8 cellular contexts compared by ENCODE assay signal in the genomic region with DNA sequence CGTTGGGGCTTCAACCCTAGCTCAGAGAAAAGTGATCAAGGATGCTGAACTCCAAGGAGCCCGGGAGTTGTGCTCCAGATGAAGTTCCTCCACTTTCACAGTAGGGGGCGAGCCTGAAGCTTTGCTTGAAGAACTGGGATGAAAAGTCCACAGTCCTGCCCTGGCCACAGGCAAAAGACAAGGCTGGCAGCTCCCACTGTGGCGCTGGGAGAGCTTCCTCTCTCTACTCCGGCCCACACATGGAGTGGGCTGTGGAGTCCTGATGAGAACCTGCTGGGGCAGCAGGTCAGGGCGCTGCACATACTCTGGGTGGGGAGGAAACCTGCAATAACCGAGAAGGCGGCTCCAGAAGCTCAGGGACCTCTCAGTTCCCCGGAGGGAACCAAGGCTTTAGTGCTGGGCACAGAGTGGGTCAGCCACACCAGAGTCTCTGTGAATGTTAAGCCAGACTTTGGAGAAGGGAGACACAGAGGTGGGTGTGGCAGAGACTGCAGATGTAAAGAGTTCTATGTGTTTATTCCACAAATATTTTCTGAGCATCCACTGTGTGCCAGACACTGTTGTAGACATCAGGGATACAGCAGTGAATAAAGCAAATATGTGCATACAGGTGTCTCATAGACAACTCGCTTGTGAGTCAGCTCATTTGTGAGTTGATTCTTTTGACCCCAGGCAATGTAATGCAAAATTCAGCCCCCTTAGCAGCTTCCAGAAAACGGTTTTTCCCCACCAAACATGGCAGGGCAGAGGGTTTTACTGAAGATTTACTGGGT. TPM values are rescaled to one million over a fixed set of nuclear protein-coding genes. Genes with fewer than 3 reads are reported as not detected.
DNase-seq lines count a peak whose midpoint lies in the region; ATAC-seq and TF ChIP-seq lines count a peak whose summit lies in the region.

No MANE protein-coding gene starts in this region.

- TF ChIP-seq CTCF in esophagus muscularis mucosa (IDR thresholded peaks at IDR 0.05): peak; percentile 86 to 96 (median 88)

- H3K27me3 ChIP-seq in Karpas-422 (ENCODE audit: low read length) (no peaks in the 10 kb centered on the region), esophagus muscularis mucosa (no peaks in the 10 kb centered on the region), mucosa of rectum (ENCODE audit: control insufficient read depth in 2 of 2, insufficient read depth in 2 of 2, low read length in 2 of 2) (no peaks in the 10 kb centered on the region)

- intact Hi-C loops in activated CD4-positive, alpha-beta T cell treated with anti-CD3 and anti-CD28 coated beads for 36 hours (cut with DNase I, micrococcal nuclease): loop anchor here in 1 of 2 experiments (5.0 kb wide), 2 partner anchors 669 to 724 kb away; a partner anchor contains a TSS
- intact Hi-C loops in esophagus muscularis mucosa (cut with DNase I): loop anchor here (5.0 kb wide), 2 partner anchors 49 to 674 kb away; a partner anchor contains a TSS

- no peak for ATAC-seq in activated CD4-positive, alpha-beta T cell treated with anti-CD3 and anti-CD28 coated beads for 36 hours
- ATAC-seq in GM21526 (IDR thresholded peaks at IDR 0.05; ENCODE audit: low FRiP score, unreplicated experiment): no peak

- no peaks in the 10 kb centered on the region for H3K36me3 Mint-ChIP-seq in activated CD4-positive, alpha-beta T cell treated with anti-CD3 and anti-CD28 coated beads for 36 hours (ENCODE audit: low read depth)

- H3K4me3 Mint-ChIP-seq in activated CD4-positive, alpha-beta T cell treated with anti-CD3 and anti-CD28 coated beads for 36 hours: no peak overlapping the region

- H2AFZ ChIP-seq in Karpas-422 (ENCODE audit: low read length): no peak overlapping the region

- H3K9me2 ChIP-seq in Karpas-422 (replicated peaks; ENCODE audit: insufficient read depth, low read length): no peaks in the 10 kb centered on the region

- no peaks in the 10 kb centered on the region for H3K4me1 ChIP-seq in Karpas-422 (ENCODE audit: low read length)
- peaks cover 27 to 53% (median 37%) of the 10 kb centered on the region in 4 donors for H3K4me1 ChIP-seq in esophagus muscularis mucosa
- H3K4me1 ChIP-seq in mucosa of rectum (ENCODE audit: control insufficient read depth in 2 of 2, insufficient read depth in 2 of 2, low read length in 2 of 2): peaks cover 2 to 3% of the 10 kb centered on the region in 2 donors

- H3K4me3 ChIP-seq in Karpas-422 (ENCODE audit: low read length) (no peak overlapping the region), esophagus muscularis mucosa (no peak overlapping the region), mucosa of rectum (ENCODE audit: low read length in 2 of 2) (peak overlapping the region in 1 of 2 donors; percentile 1)

- H3K9me3 ChIP-seq in Karpas-422 (ENCODE audit: low read length) (no peaks in the 10 kb centered on the region), esophagus muscularis mucosa (no peaks in the 10 kb centered on the region), mucosa of rectum (ENCODE audit: control insufficient read depth in 2 of 2, low read length in 2 of 2) (no peaks in the 10 kb centered on the region)

- CTCF ChIA-PET in activated CD4-positive, alpha-beta T cell treated with anti-CD3 and anti-CD28 coated beads for 36 hours (lab: Charles Lee): interaction anchor here (0.5 to 3.2 kb wide), 23 partner anchors 9 to 1087 kb away, joined by 3 to 20 read pairs (median 5); a partner anchor contains a TSS

- H3K27ac ChIP-seq in Karpas-422 (ENCODE audit: low read length) (no peak overlapping the region), esophagus muscularis mucosa (replicated peaks in 1 of 4) (peak overlapping the region; percentile 69 to 82 (median 77)), mucosa of rectum (ENCODE audit: low read depth in 2 of 2, low read length in 2 of 2) (peak overlapping the region; percentile 11 to 42)

- POLR2A ChIA-PET in activated CD4-positive, alpha-beta T cell treated with anti-CD3 and anti-CD28 coated beads for 36 hours (lab: Charles Lee): interaction anchor here (0.6 kb wide), 1 partner anchor 40 kb away, joined by 4 read pairs; no protein-coding TSS in a partner anchor

- no peak for TF ChIP-seq EP300 in esophagus muscularis mucosa (IDR thresholded peaks at IDR 0.05)

- H3K4me2 ChIP-seq in Karpas-422 (ENCODE audit: low read depth, low read length, poor library complexity, severe bottlenecking): no peak overlapping the region

- no peak overlapping the region for H3K27ac Mint-ChIP-seq in activated CD4-positive, alpha-beta T cell treated with anti-CD3 and anti-CD28 coated beads for 36 hours

- TF ChIP-seq POLR2A in esophagus muscularis mucosa (IDR thresholded peaks at IDR 0.05; ENCODE audit: low read depth): no peak

- H3K9ac ChIP-seq in Karpas-422 (ENCODE audit: low read length) (no peak overlapping the region), mucosa of rectum (ENCODE audit: low read depth in 1 of 2, low read length in 2 of 2) (no peak overlapping the region)

- H3K9me3 Mint-ChIP-seq in activated CD4-positive, alpha-beta T cell treated with anti-CD3 and anti-CD28 coated beads for 36 hours (ENCODE audit: low read depth): no peaks in the 10 kb centered on the region

- no peaks in the 10 kb centered on the region for H3K36me3 ChIP-seq in Karpas-422 (ENCODE audit: insufficient read depth, low read length)
- no peaks in the 10 kb centered on the region for H3K36me3 ChIP-seq in esophagus muscularis mucosa
- no peaks in the 10 kb centered on the region for H3K36me3 ChIP-seq in mucosa of rectum (ENCODE audit: control insufficient read depth in 2 of 2, insufficient read depth in 2 of 2, low read length in 2 of 2)

- 41% methylated on average over 11 of the region's 11 CpGs for WGBS in esophagus muscularis mucosa

- H3K27me3 Mint-ChIP-seq in activated CD4-positive, alpha-beta T cell treated with anti-CD3 and anti-CD28 coated beads for 36 hours: no peaks in the 10 kb centered on the region

- H4K20me1 ChIP-seq in Karpas-422 (ENCODE audit: insufficient read depth, low read depth, low read length): no peaks in the 10 kb centered on the region

- H3K4me1 Mint-ChIP-seq in activated CD4-positive, alpha-beta T cell treated with anti-CD3 and anti-CD28 coated beads for 36 hours: peaks cover 30% of the 10 kb centered on the region

- no peaks in the 10 kb centered on the region for H3K79me2 ChIP-seq in Karpas-422 (ENCODE audit: low read length)

- DNase-seq in activated CD4-positive, alpha-beta T cell treated with anti-CD3 and anti-CD28 coated beads for 36 hours: peak; percentile 57
- no peak for DNase-seq in activated CD4-positive, alpha-beta T cell treated with anti-CD3 and anti-CD28 coated beads, Interleukin-2, amount 50 U/mL, for 4 hours
- DNase-seq in Karpas-422 (peak; percentile 71), SW 1271 (lab: John Stamatoyannopoulos, UW) (peak; percentile 58 to 80), esophagus muscularis mucosa (ENCODE audit: extremely low spot score) (no peak), NK-92 (lab: John Stamatoyannopoulos, UW; ENCODE audit: unreplicated experiment) (no peak)

RNA-seq across cellular contexts. Expression of a gene that starts 48.0 kb away (rescaled TPM):
- 10 to 100 TPM; 44.7 to 68.0 TPM for total RNA-seq in activated CD4-positive, alpha-beta T cell treated with anti-CD3 and anti-CD28 coated beads for 36 hours
- 54.9 and 112 TPM in 2 replicates for total RNA-seq in Karpas-422 (2014; rRNA removed; shearing (Covaris generic); ENCODE audit: low replicate concordance)
- 100 to 1,000 TPM; 283 to 500 (median 345) TPM for total RNA-seq in esophagus muscularis mucosa

RNA-seq across cellular contexts. Expression of a gene that starts 59.9 kb away (rescaled TPM):
- 10 to 100 TPM; 23.8 to 25.3 TPM for total RNA-seq in activated CD4-positive, alpha-beta T cell treated with anti-CD3 and anti-CD28 coated beads for 36 hours
- 19.8 and 30.1 TPM in 2 replicates for total RNA-seq in Karpas-422 (2014; rRNA removed; shearing (Covaris generic); ENCODE audit: low replicate concordance)
- 10 to 100 TPM; 16.7 to 22.8 (median 20.1) TPM for total RNA-seq in esophagus muscularis mucosa

Comparison
In these comparisons a context has a peak if more than half of its experiments do, and no peak if none do; other contexts are left out.
1. DNase-seq: peak in activated CD4-positive, alpha-beta T cell treated with anti-CD3 and anti-CD28 coated beads for 36 hours (single experiment), Karpas-422 (single experiment) and SW 1271 (2 of 2); none in activated CD4-positive, alpha-beta T cell treated with anti-CD3 and anti-CD28 coated beads, Interleukin-2, amount 50 U/mL, for 4 hours (0 of 2), esophagus muscularis mucosa (single experiment) and NK-92 (single experiment).